In genomic region chr5:157459715-157460599, GRCh38 we compare ENCODE assay signal across 8 cellular contexts. TPM values are rescaled to one million over a fixed set of nuclear protein-coding genes. Genes with fewer than 3 reads are reported as not detected.
DNase-seq lines count a peak whose midpoint lies in the region; ATAC-seq and TF ChIP-seq lines count a peak whose summit lies in the region.

Gene NIPAL4, plus strand, starts transcription at chr5:157460213. Its CDS starts 108 bp downstream, at chr5:157460321.

- POLR2A ChIA-PET in RWPE1 (lab: Yijun Ruan, JAX; ENCODE audit: low non-redundant PET) = interaction anchor here (0.5 kb wide), 1 partner anchor 281 kb away, joined by 3 read pairs; no protein-coding TSS in a partner anchor

- H3K4me3 ChIP-seq in body of pancreas = no peak within 1 kb of the TSS

- peaks cover 33 to 42% (median 38%) of the 10 kb centered on the region in 3 donors for H3K27me3 Mint-ChIP-seq in CD14-positive monocyte (ENCODE audit: low read depth in 3 of 3)

- peak within 1 kb of the TSS; percentile 63 to 81 for H3K4me3 Mint-ChIP-seq in CD14-positive monocyte

- H3K9me3 ChIP-seq in body of pancreas = no peaks in the 10 kb centered on the region

- H3K27ac ChIP-seq in RWPE1 (peak within 1 kb of the TSS; percentile 51; the same call in 1 of the 2 replicates), body of pancreas (no peak within 1 kb of the TSS)

- peaks cover 0 to 8% (median 4%) of the 10 kb centered on the region in 7 donors for H3K9me3 Mint-ChIP-seq in CD14-positive monocyte

- peaks cover 37% of the 10 kb centered on the region for H3K4me1 Mint-ChIP-seq in CD14-positive monocyte

- peaks cover 4 to 12% of the 10 kb centered on the region in 2 donors for H3K36me3 Mint-ChIP-seq in CD14-positive monocyte

- ATAC-seq in body of pancreas (peak; percentile 12), GM18870 (IDR thresholded peaks at IDR 0.05; ENCODE audit: unreplicated experiment) (no peak), HG02981 (IDR thresholded peaks at IDR 0.05; ENCODE audit: unreplicated experiment) (no peak), GM18858 (IDR thresholded peaks at IDR 0.05; ENCODE audit: unreplicated experiment) (no peak)

- CTCF ChIA-PET in RWPE1 (lab: Yijun Ruan, JAX) = interaction anchor here (0.5 to 1.5 kb wide), 9 partner anchors 9 to 1079 kb away, joined by 3 to 8 read pairs (median 4); no protein-coding TSS in a partner anchor

- intact Hi-C loops in CD14-positive monocyte (cut with micrococcal nuclease) (loop anchor here in 1 of 2 donors (10.0 kb wide), 1 partner anchor 315 kb away; the partner anchor contains the start of gene MED7), body of pancreas (cut with DNase I) (no loop called here)

- DNase-seq in CD14-positive monocyte (ENCODE audit: low spot score) = peak; percentile 73
- DNase-seq in RWPE1 (ENCODE audit: low spot score) = peak; percentile 30
- DNase-seq in body of pancreas = no peak
- DNase-seq in islet precursor cell = peak; percentile 66
- peak; percentile 68 for DNase-seq in stimulated activated CD4-positive, alpha-beta T cell treated with anti-CD3 and anti-CD28 coated beads, Interleukin-15, amount 100 ng/mL, for 24 hours

- peak within 1 kb of the TSS in 2 of 7 donors; percentile 8 to 77 for H3K27ac Mint-ChIP-seq in CD14-positive monocyte

- no peak for TF ChIP-seq CTCF in CD14-positive monocyte (IDR thresholded peaks at IDR 0.05)
- no peak for TF ChIP-seq CTCF in RWPE1 (conservative IDR thresholded peaks at IDR 0.05; ENCODE audit: low read depth)
- no peak for TF ChIP-seq CTCF in body of pancreas (IDR thresholded peaks at IDR 0.05)

- H3K27me3 ChIP-seq in body of pancreas = no peaks in the 10 kb centered on the region

- WGBS in body of pancreas, 2 donors = 4 to 19% methylated on average over 13 to 53 of the region's 54 CpGs

- peaks cover 8% of the 10 kb centered on the region for H3K4me1 ChIP-seq in body of pancreas

- no peaks in the 10 kb centered on the region for H3K36me3 ChIP-seq in body of pancreas (replicated peaks in 1 of 2; ENCODE audit: insufficient read depth in 1 of 2, low read depth in 2 of 2)

- TF ChIP-seq POLR2A in body of pancreas (IDR thresholded peaks at IDR 0.05) = no peak

RNA-seq across cellular contexts. Expression of gene NIPAL4, which starts in this region (rescaled TPM):
- under 1 TPM in 1 of 2 donors, not detected in 1; 0.04 TPM for polyA plus RNA-seq in CD14-positive monocyte
- not detected for total RNA-seq in body of pancreas

Comparison
In these comparisons a context has a peak if more than half of its experiments do, and no peak if none do; other contexts are left out.
1. Peak in DNase-seq in CD14-positive monocyte; RNA of the gene not detected or under 1 TPM.
2. Peak in ATAC-seq in body of pancreas; RNA of the gene not detected or under 1 TPM.
3. DNase-seq: peak in RWPE1 (single experiment), islet precursor cell (single experiment) and stimulated activated CD4-positive, alpha-beta T cell treated with anti-CD3 and anti-CD28 coated beads, Interleukin-15, amount 100 ng/mL, for 24 hours (single experiment); none in body of pancreas (0 of 4).